In the genomic region with DNA sequence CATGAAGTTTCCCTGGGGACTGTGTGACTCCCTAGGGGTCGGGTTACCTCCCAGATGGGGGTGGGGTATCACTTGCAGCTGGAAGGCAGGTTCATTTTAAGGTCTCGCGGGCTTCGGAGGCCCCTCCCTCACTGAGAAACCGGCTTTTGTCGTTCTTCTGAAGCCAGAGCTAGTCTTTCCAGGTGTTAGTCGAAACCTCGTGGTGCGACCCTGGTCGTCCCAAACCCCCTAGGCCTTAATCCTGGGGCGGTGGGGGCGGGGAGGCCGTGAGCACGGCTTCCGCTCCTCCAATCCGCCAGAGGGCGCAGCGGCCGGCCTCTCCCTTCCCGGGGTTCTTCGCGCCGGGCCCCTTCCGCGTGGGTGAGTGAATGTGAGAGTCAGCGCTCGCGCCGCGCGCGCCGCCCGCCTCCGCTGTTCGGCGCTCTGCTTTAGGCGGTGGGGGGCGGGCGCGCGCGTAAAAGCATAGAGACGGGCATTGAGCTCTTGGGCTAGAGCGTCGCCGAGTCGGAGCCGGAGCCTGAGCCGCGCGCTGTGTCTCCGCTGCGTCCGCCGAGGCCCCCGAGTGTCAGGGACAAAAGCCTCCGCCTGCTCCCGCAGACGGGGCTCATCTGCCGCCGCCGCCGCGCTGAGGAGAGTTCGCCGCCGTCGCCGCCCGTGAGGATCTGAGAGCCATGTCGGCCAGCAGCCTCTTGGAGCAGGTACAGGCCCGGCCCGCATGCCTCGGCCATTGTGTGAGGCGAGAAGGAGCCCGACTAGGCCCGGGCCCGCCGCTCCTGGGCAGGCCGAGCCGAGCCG, we compare ENCODE assay signal across 8 cellular contexts.
A peak's percentile ranks its signal among the peaks of the same experiment; 100 is the strongest.
DNase-seq lines count a peak whose midpoint lies in the region; ATAC-seq and TF ChIP-seq lines count a peak whose summit lies in the region.

A gene (plus strand): TSS at position 491 of the 795 bp plus-strand sequence. CDS start 181 bp downstream, at position 672.

- DNase-seq in AG09309 (ENCODE audit: low read depth) (peak; percentile 81), NCI-H345 (lab: John Stamatoyannopoulos, UW) (peak; percentile 97), iris pigment epithelial cell (ENCODE audit: low read depth) (peak; percentile 97)
- DNase-seq in activated CD4-positive, CD25-positive, alpha-beta regulatory T cell (lab: John Stamatoyannopoulos, UW): peak; percentile 96 to 98 (median 98)
- DNase-seq in central memory CD4-positive, alpha-beta T cell: peak; percentile 96
- DNase-seq in stimulated activated CD4-positive, alpha-beta T cell treated with anti-CD3 and anti-CD28 coated beads, Interleukin-12 subunit alpha, Interleukin-12 subunit beta, amount 100 ng/mL, for 4 hours: peak; percentile 99

- H3K4me3 ChIP-seq in AG09309 (ENCODE audit: control insufficient read depth, low read depth, low read length): peak within 1 kb of the TSS; percentile 96

- ATAC-seq in HG03196 (IDR thresholded peaks at IDR 0.05; ENCODE audit: unreplicated experiment): peak; percentile 95

- TF ChIP-seq CTCF in AG09309 (IDR thresholded peaks at IDR 0.05; ENCODE audit: control insufficient read depth, insufficient read depth, low read depth, low read length, missing control alignments): peak; percentile 83

- in situ Hi-C loops in GM18951 (cut with MboI; ENCODE audit: low sequenced_read_pairs, unreplicated experiment): no loop called here

- peak; percentile 82 for TF ChIP-seq POLR2A in GM18951 (IDR thresholded peaks at IDR 0.05; ENCODE audit: extremely low read depth, insufficient read depth, insufficient read length)

Comparison
In these comparisons a context has a peak if more than half of its experiments do, and no peak if none do; other contexts are left out.
1. Peak in every context shown above with its lines: DNase-seq, ATAC-seq and H3K4me3 ChIP-seq.